Comparison of ENCODE assay signal across 19 cellular contexts in the genomic region with DNA sequence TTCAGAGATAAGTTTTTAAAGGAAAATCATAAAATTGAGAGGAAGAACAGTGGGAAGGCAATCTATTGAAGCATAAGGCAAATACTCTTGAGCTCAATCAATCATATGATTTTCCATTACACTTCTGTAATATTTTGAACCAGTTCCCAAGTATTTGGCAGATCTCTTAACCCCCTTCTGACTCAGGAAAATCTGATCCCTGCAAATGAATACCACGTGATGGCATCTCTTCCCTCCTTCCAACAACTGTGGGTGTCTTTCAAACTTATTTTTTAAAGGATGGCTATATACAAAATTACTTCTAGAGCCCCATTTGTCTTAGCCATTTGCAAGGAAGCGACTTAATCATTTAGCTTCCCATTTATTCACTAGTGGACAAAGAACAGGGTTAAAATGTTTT. TPM values are rescaled to one million over a fixed set of nuclear protein-coding genes. Genes with fewer than 3 reads are reported as not detected.
"Had no signal": no experiment of that assay in that cellular context is flagged by ENCODE, and none has a peak within 500 bp of the region (broad histone marks: within the 10 kb centered on the region; RNA-seq: fewer than 3 reads in every experiment).

No MANE protein-coding gene starts in this region.

- ATAC-seq: K562 had no signal

- H3K27me3 ChIP-seq: SJSA1 had no signal

- H3K36me3 ChIP-seq: SJSA1 had no signal

- H3K27ac ChIP-seq: HL-60, SJSA1, SK-N-MC had no signal

- H3K9me3 ChIP-seq: SJSA1 had no signal

- DNase-seq: NCI-H1092 treated with DMSO at 0.1 percent for 48 hours, NCI-H1436, NCI-H187, NCI-H2029, NCI-H2081 treated with DMSO at 0.1 percent for 48 hours, NCI-H2171, NCI-H226, NCI-H446, NCI-H510A, NCI-H524 treated with DMSO at 0.1 percent for 48 hours, NCI-H69, NCI-H774, Right ventricle myocardium superior, RPMI8226, SIG-M5 had no signal

- H3K4me3 ChIP-seq: K562, SJSA1, SK-N-MC had no signal

- H3K4me1 ChIP-seq: SJSA1 had no signal

RNA-seq across cellular contexts. Expression of a gene that starts 41.9 kb away (rescaled TPM):
- polyA plus RNA-seq: K562 had no signal
